Comparison of ENCODE assay signal across 24 cellular contexts in genomic region chr17:65888649-65889048, GRCh38.
A peak's percentile ranks its signal among the peaks of the same experiment; 100 is the strongest.
DNase-seq lines count a peak whose midpoint lies in the region; ATAC-seq, FAIRE-seq and TF ChIP-seq lines count a peak whose summit lies in the region.
"Had no signal": no experiment of that assay in that cellular context is flagged by ENCODE, and none has a peak within 500 bp of the region (broad histone marks: within the 10 kb centered on the region; RNA-seq: fewer than 3 reads in every experiment).

No MANE protein-coding gene starts in this region.

- no peaks in the 10 kb centered on the region for H3K27me3 Mint-ChIP-seq in astrocyte (ENCODE audit: low read depth, unreplicated experiment)
- H3K27me3 Mint-ChIP-seq: stimulated activated naive CD8-positive, alpha-beta T cell treated with anti-CD3 and anti-CD28 coated beads, Interleukin-15, amount 100 ng/mL, for 72 hours had no signal

- ATAC-seq in GM18907 (IDR thresholded peaks at IDR 0.05; ENCODE audit: unreplicated experiment) = no peak
- ATAC-seq: right cardiac atrium; stimulated activated naive CD8-positive, alpha-beta T cell treated with anti-CD3 and anti-CD28 coated beads, Interleukin-15, amount 100 ng/mL, for 72 hours had no signal

- no peak overlapping the region for H3K27ac ChIP-seq in GM23248
- H3K27ac ChIP-seq in astrocyte (ENCODE audit: low read depth, low read length) = no peak overlapping the region
- H3K27ac ChIP-seq: 22Rv1, neutrophil, tibial nerve, VCaP had no signal

- H3K79me2 ChIP-seq in GM23248 (ENCODE audit: insufficient read depth) = no peaks in the 10 kb centered on the region
- no peaks in the 10 kb centered on the region for H3K79me2 ChIP-seq in astrocyte (ENCODE audit: insufficient read depth, low read length)

- H3K9ac ChIP-seq in GM23248 (no peak overlapping the region), astrocyte (ENCODE audit: low read length) (no peak overlapping the region)

- WGBS in GM23248 (ENCODE audit: low coverage in 1 of 2, low lambda C conversion rate in 2 of 2, missing lambda C conversion rate in 2 of 2), 2 experiments = 60 to 67% methylated on average over 4 of the region's 4 CpGs

- FAIRE-seq in astrocyte (lab: Jason Lieb, UNC) = peak; percentile 74
- FAIRE-seq: GM18507 had no signal

- no peak overlapping the region for H3K4me3 ChIP-seq in GM23248
- H3K4me3 ChIP-seq in astrocyte (ENCODE audit: insufficient read depth, low read depth, low read length) = no peak overlapping the region
- H3K4me3 ChIP-seq: tibial nerve had no signal

- no peaks in the 10 kb centered on the region for H3K36me3 Mint-ChIP-seq in astrocyte (ENCODE audit: low read depth, unreplicated experiment)

- no peaks in the 10 kb centered on the region for H3K9me3 Mint-ChIP-seq in astrocyte (ENCODE audit: unreplicated experiment)
- H3K9me3 Mint-ChIP-seq: activated CD4-positive, alpha-beta T cell treated with anti-CD3 and anti-CD28 coated beads, Interleukin-2, amount 10 ng/mL, durations not matched to agents 7 days and 5 days; stimulated activated naive CD8-positive, alpha-beta T cell treated with anti-CD3 and anti-CD28 coated beads, Interleukin-15, amount 100 ng/mL, for 72 hours had no signal

- H3K27me3 ChIP-seq in GM23248 (replicated peaks; ENCODE audit: insufficient read depth) = no peaks in the 10 kb centered on the region
- H3K27me3 ChIP-seq in astrocyte (ENCODE audit: insufficient read depth, low read length) = no peaks in the 10 kb centered on the region
- H3K27me3 ChIP-seq: neutrophil, tibial nerve had no signal

- DNase-seq in A172 (ENCODE audit: low spot score) (peak; percentile 31), GM23248 (peak; percentile 52), astrocyte (ENCODE audit: low read depth) (peak; percentile 98), hepatic stellate cell (ENCODE audit: low spot score) (peak; percentile 9), NCI-H524 (lab: John Stamatoyannopoulos, UW) (no peak), NCI-H2081 (lab: John Stamatoyannopoulos, UW) (no peak)
- DNase-seq in stimulated activated naive CD4-positive, alpha-beta T cell treated with Interleukin-2 at 50 U/mL for 16 hours (lab: John Stamatoyannopoulos, UW) = no peak
- DNase-seq: activated CD4-positive, alpha-beta T cell treated with anti-CD3 and anti-CD28 coated beads, Interleukin-2, amount 10 ng/mL, durations not matched to agents 7 days and 5 days; C1 segment of cervical spinal cord; dermis blood vessel endothelial cell; foreskin melanocyte; H7; hippocampal formation; NCI-H1417 treated with DMSO at 0.1 percent for 48 hours; NCI-H526; right cardiac atrium; stimulated activated naive CD8-positive, alpha-beta T cell treated with anti-CD3 and anti-CD28 coated beads, Interleukin-15, amount 100 ng/mL, for 72 hours; T-helper 2 cell had no signal

- H3K4me1 Mint-ChIP-seq in astrocyte (ENCODE audit: low read depth, unreplicated experiment) = peaks cover 5% of the 10 kb centered on the region
- H3K4me1 Mint-ChIP-seq: activated CD4-positive, alpha-beta T cell treated with anti-CD3 and anti-CD28 coated beads, Interleukin-2, amount 10 ng/mL, durations not matched to agents 7 days and 5 days; stimulated activated naive CD8-positive, alpha-beta T cell treated with anti-CD3 and anti-CD28 coated beads, Interleukin-15, amount 100 ng/mL, for 72 hours had no signal

- H3F3A ChIP-seq in GM23248 (ENCODE audit: insufficient read depth) = peaks cover 21% of the 10 kb centered on the region

- H4K20me1 ChIP-seq in GM23248 (ENCODE audit: insufficient read depth) (no peaks in the 10 kb centered on the region), astrocyte (ENCODE audit: insufficient read depth, low read length) (no peaks in the 10 kb centered on the region)

- H3K36me3 ChIP-seq in GM23248 (ENCODE audit: low read depth) = no peaks in the 10 kb centered on the region
- no peaks in the 10 kb centered on the region for H3K36me3 ChIP-seq in astrocyte (ENCODE audit: insufficient read depth, low read length)
- H3K36me3 ChIP-seq: neutrophil, tibial nerve had no signal

- no peak for TF ChIP-seq CTCF in astrocyte (IDR thresholded peaks at IDR 0.05; ENCODE audit: insufficient read depth, low read depth, low read length)

- H2AFZ ChIP-seq in GM23248 (no peak overlapping the region), astrocyte (ENCODE audit: low read depth, low read length) (no peak overlapping the region)

- no peaks in the 10 kb centered on the region for H3K9me3 ChIP-seq in GM23248 (ENCODE audit: low read depth)
- no peaks in the 10 kb centered on the region for H3K9me3 ChIP-seq in astrocyte (ENCODE audit: insufficient read depth, low read depth, low read length)
- H3K9me3 ChIP-seq: neutrophil, tibial nerve had no signal

- peak overlapping the region; percentile 5 for H3K4me2 ChIP-seq in GM23248 (ENCODE audit: unreplicated experiment)
- no peak overlapping the region for H3K4me2 ChIP-seq in astrocyte (ENCODE audit: low read length)

- H3K9me2 ChIP-seq in GM23248 (ENCODE audit: insufficient read depth) = no peaks in the 10 kb centered on the region

- in situ Hi-C loops in GM23248 (cut with MboI) = no loop called here

- H3K4me3 Mint-ChIP-seq in astrocyte (ENCODE audit: unreplicated experiment) = no peak overlapping the region
- H3K4me3 Mint-ChIP-seq: activated CD4-positive, alpha-beta T cell treated with anti-CD3 and anti-CD28 coated beads, Interleukin-2, amount 10 ng/mL, durations not matched to agents 7 days and 5 days; stimulated activated naive CD8-positive, alpha-beta T cell treated with anti-CD3 and anti-CD28 coated beads, Interleukin-15, amount 100 ng/mL, for 72 hours had no signal

- H3K4me1 ChIP-seq in GM23248 (ENCODE audit: insufficient read depth) (peaks cover 38% of the 10 kb centered on the region), astrocyte (ENCODE audit: insufficient read depth, low read length) (peaks cover 13% of the 10 kb centered on the region)

- no peak overlapping the region for H3K27ac Mint-ChIP-seq in astrocyte (ENCODE audit: unreplicated experiment)
- H3K27ac Mint-ChIP-seq: activated CD4-positive, alpha-beta T cell treated with anti-CD3 and anti-CD28 coated beads, Interleukin-2, amount 10 ng/mL, durations not matched to agents 7 days and 5 days; stimulated activated naive CD8-positive, alpha-beta T cell treated with anti-CD3 and anti-CD28 coated beads, Interleukin-15, amount 100 ng/mL, for 72 hours had no signal

Comparison
In these comparisons a context has a peak if more than half of its experiments do, and no peak if none do; other contexts are left out.
1. DNase-seq: peak in A172 (single experiment), GM23248 (single experiment), astrocyte (single experiment) and hepatic stellate cell (single experiment); none in NCI-H524 (0 of 2), NCI-H2081 (0 of 2) and stimulated activated naive CD4-positive, alpha-beta T cell treated with Interleukin-2 at 50 U/mL for 16 hours (single experiment).